ENCODE assay signal across 17 cellular contexts in the genomic region with DNA sequence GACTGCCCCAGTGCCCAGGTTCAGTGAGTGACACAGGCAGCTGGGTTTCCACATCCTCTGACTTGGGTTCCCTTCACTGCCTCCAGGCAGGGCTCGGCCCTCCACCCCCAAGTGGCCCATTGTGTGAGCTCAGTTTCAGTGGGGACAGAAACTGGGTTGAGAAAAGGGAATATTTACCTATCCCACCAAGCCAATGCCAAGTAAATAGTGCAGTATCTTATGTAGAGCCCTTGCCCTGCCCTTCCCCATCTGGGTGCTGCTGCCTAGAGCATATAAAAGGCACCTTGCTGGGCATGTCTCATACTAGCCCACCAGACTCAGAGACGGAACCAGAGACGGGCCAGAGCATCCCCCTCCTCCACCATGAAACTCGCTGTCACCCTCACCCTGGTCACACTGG. TPM values are rescaled to one million over a fixed set of nuclear protein-coding genes. Genes with fewer than 3 reads are reported as not detected.
DNase-seq lines count a peak whose midpoint lies in the region; ATAC-seq and TF ChIP-seq lines count a peak whose summit lies in the region.
"Had no signal": no experiment of that assay in that cellular context is flagged by ENCODE, and none has a peak within 500 bp of the region (broad histone marks: within the 10 kb centered on the region; RNA-seq: fewer than 3 reads in every experiment).

A gene with protein sequence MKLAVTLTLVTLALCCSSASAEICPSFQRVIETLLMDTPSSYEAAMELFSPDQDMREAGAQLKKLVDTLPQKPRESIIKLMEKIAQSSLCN (plus strand): TSS at position 301 of the 400 bp plus-strand sequence. CDS start 63 bp downstream, at position 364.

- H3K27me3 ChIP-seq in CD8-positive, alpha-beta memory T cell (ENCODE audit: insufficient read depth, low read length, poor library complexity, severe bottlenecking): no peaks in the 10 kb centered on the region
- no peaks in the 10 kb centered on the region for H3K27me3 ChIP-seq in adipocyte (replicated peaks; ENCODE audit: control insufficient read depth, insufficient read depth, low read length)
- H3K27me3 ChIP-seq in lower lobe of right lung (ENCODE audit: low read depth): no peaks in the 10 kb centered on the region

- CTCF ChIA-PET in CD8-positive, alpha-beta memory T cell (lab: Charles Lee): interaction anchor here (1.1 to 1.4 kb wide), 3 partner anchors 16 to 487 kb away, joined by 3 to 4 read pairs (median 3); a partner anchor contains a TSS

- H3K27me3 Mint-ChIP-seq in CD8-positive, alpha-beta memory T cell: no peaks in the 10 kb centered on the region
- peaks cover 6% of the 10 kb centered on the region for H3K27me3 Mint-ChIP-seq in stimulated activated naive CD8-positive, alpha-beta T cell treated with anti-CD3 and anti-CD28 coated beads, Interleukin-15, amount 100 ng/mL, for 72 hours
- peaks cover 0 to 3% of the 10 kb centered on the region in 2 donors for H3K27me3 Mint-ChIP-seq in natural killer cell (ENCODE audit: low read depth in 2 of 2)

- POLR2A ChIA-PET in CD8-positive, alpha-beta memory T cell (lab: Charles Lee): no interaction called here

- peak within 1 kb of the TSS; percentile 17 for H3K9ac ChIP-seq in adipocyte (ENCODE audit: low read length)
- H3K9ac ChIP-seq: parathyroid adenoma had no signal

- no peaks in the 10 kb centered on the region for H3K4me1 ChIP-seq in CD8-positive, alpha-beta memory T cell (ENCODE audit: insufficient read depth, low read length)
- H3K4me1 ChIP-seq in adipocyte (ENCODE audit: control insufficient read depth, insufficient read depth, low read length): peaks cover 11% of the 10 kb centered on the region
- H3K4me1 ChIP-seq in lower lobe of right lung: no peaks in the 10 kb centered on the region
- H3K4me1 ChIP-seq: parathyroid adenoma had no signal

- H3K4me3 ChIP-seq in CD8-positive, alpha-beta memory T cell (ENCODE audit: low read length): no peak within 1 kb of the TSS
- H3K4me3 ChIP-seq in adipocyte (ENCODE audit: low read length) (peak within 1 kb of the TSS; percentile 10), lower lobe of right lung (no peak within 1 kb of the TSS)
- H3K4me3 ChIP-seq: mucosa of descending colon had no signal

- no peak within 1 kb of the TSS for H3K4me3 Mint-ChIP-seq in CD8-positive, alpha-beta memory T cell
- no peak within 1 kb of the TSS for H3K4me3 Mint-ChIP-seq in stimulated activated naive CD8-positive, alpha-beta T cell treated with anti-CD3 and anti-CD28 coated beads, Interleukin-15, amount 100 ng/mL, for 72 hours
- no peak within 1 kb of the TSS for H3K4me3 Mint-ChIP-seq in natural killer cell
- H3K4me3 Mint-ChIP-seq: H9; stimulated activated naive B cell treated with anti-CD40 and anti-IgM and Interleukin-4, amounts not matched to agents 10 μg/mL and 1 μg/mL and 100 μg/mL, for 72 hours; WTC11 had no signal

- H3K27ac Mint-ChIP-seq in CD8-positive, alpha-beta memory T cell: peak within 1 kb of the TSS in 1 of 8 donors; percentile 72
- peak within 1 kb of the TSS; percentile 9 to 91 for H3K27ac Mint-ChIP-seq in stimulated activated naive CD8-positive, alpha-beta T cell treated with anti-CD3 and anti-CD28 coated beads, Interleukin-15, amount 100 ng/mL, for 72 hours
- H3K27ac Mint-ChIP-seq in natural killer cell: no peak within 1 kb of the TSS
- H3K27ac Mint-ChIP-seq: activated T-helper 2 cell treated with anti-CD3 and anti-CD28 coated beads, Interferon-gamma antibody, Interleukin-2, Interleukin-4, amounts not matched to agents 10 μg/mL and 5 μg/mL and 100 μg/mL, durations not matched to agents 14 hours and 24 hours and 36 hours; stimulated activated naive B cell treated with anti-CD40 and anti-IgM and Interleukin-4, amounts not matched to agents 10 μg/mL and 1 μg/mL and 100 μg/mL, for 72 hours; WTC11 had no signal

- no peaks in the 10 kb centered on the region for H3K36me3 ChIP-seq in CD8-positive, alpha-beta memory T cell (ENCODE audit: insufficient read depth, low read length)
- H3K36me3 ChIP-seq in adipocyte (ENCODE audit: control insufficient read depth, insufficient read depth, low read length, severe bottlenecking): no peaks in the 10 kb centered on the region
- no peaks in the 10 kb centered on the region for H3K36me3 ChIP-seq in lower lobe of right lung

- peak within 1 kb of the TSS; percentile 4 for H3K27ac ChIP-seq in CD8-positive, alpha-beta memory T cell (ENCODE audit: low read depth, low read length)
- peak within 1 kb of the TSS; percentile 44 for H3K27ac ChIP-seq in lower lobe of right lung
- H3K27ac ChIP-seq: parathyroid adenoma had no signal

- no peaks in the 10 kb centered on the region for H3K36me3 Mint-ChIP-seq in CD8-positive, alpha-beta memory T cell
- H3K36me3 Mint-ChIP-seq in natural killer cell: no peaks in the 10 kb centered on the region
- H3K36me3 Mint-ChIP-seq: stimulated activated naive B cell treated with anti-CD40 and anti-IgM and Interleukin-4, amounts not matched to agents 10 μg/mL and 1 μg/mL and 100 μg/mL, for 72 hours; WTC11 had no signal

- TF ChIP-seq CTCF in lower lobe of right lung (IDR thresholded peaks at IDR 0.05) (no peak), natural killer cell (IDR thresholded peaks at IDR 0.05) (no peak)

- DNase-seq in CD8-positive, alpha-beta memory T cell: no peak
- DNase-seq in adipocyte (ENCODE audit: low read depth) (no peak), lower lobe of right lung (no peak), GDM1 (lab: John Stamatoyannopoulos, UW) (no peak), DMS114 treated with DMSO at 0.1 percent for 48 hours (lab: John Stamatoyannopoulos, UW; ENCODE audit: unreplicated experiment) (no peak), natural killer cell (no peak)
- no peak for DNase-seq in stimulated activated naive CD8-positive, alpha-beta T cell treated with anti-CD3 and anti-CD28 coated beads, Interleukin-15, amount 100 ng/mL, for 72 hours
- DNase-seq: H9; NCI-H1436; RPMI8226; stimulated activated naive B cell treated with anti-CD40 and anti-IgM and Interleukin-4, amounts not matched to agents 10 μg/mL and 1 μg/mL and 100 μg/mL, for 72 hours; T-helper 1 cell had no signal

- no peaks in the 10 kb centered on the region for H3K4me1 Mint-ChIP-seq in CD8-positive, alpha-beta memory T cell
- no peaks in the 10 kb centered on the region for H3K4me1 Mint-ChIP-seq in stimulated activated naive CD8-positive, alpha-beta T cell treated with anti-CD3 and anti-CD28 coated beads, Interleukin-15, amount 100 ng/mL, for 72 hours
- H3K4me1 Mint-ChIP-seq in natural killer cell: no peaks in the 10 kb centered on the region
- H3K4me1 Mint-ChIP-seq: WTC11 had no signal

- no peaks in the 10 kb centered on the region for H3K9me3 ChIP-seq in CD8-positive, alpha-beta memory T cell (ENCODE audit: low read length)
- H3K9me3 ChIP-seq in adipocyte (ENCODE audit: control insufficient read depth, low read length): no peaks in the 10 kb centered on the region
- no peaks in the 10 kb centered on the region for H3K9me3 ChIP-seq in lower lobe of right lung
- H3K9me3 ChIP-seq: mucosa of descending colon had no signal

- no peaks in the 10 kb centered on the region for H3K9me3 Mint-ChIP-seq in CD8-positive, alpha-beta memory T cell
- no peaks in the 10 kb centered on the region for H3K9me3 Mint-ChIP-seq in stimulated activated naive CD8-positive, alpha-beta T cell treated with anti-CD3 and anti-CD28 coated beads, Interleukin-15, amount 100 ng/mL, for 72 hours
- no peaks in the 10 kb centered on the region for H3K9me3 Mint-ChIP-seq in natural killer cell
- H3K9me3 Mint-ChIP-seq: activated T-helper 2 cell treated with anti-CD3 and anti-CD28 coated beads, Interferon-gamma antibody, Interleukin-2, Interleukin-4, amounts not matched to agents 10 μg/mL and 5 μg/mL and 100 μg/mL, durations not matched to agents 14 hours and 24 hours and 36 hours; H9; stimulated activated naive B cell treated with anti-CD40 and anti-IgM and Interleukin-4, amounts not matched to agents 10 μg/mL and 1 μg/mL and 100 μg/mL, for 72 hours; WTC11 had no signal

- ATAC-seq in lower lobe of right lung (no peak), GM18502 (IDR thresholded peaks at IDR 0.05; ENCODE audit: poor library complexity, unreplicated experiment) (no peak), natural killer cell (no peak)
- ATAC-seq in stimulated activated naive CD8-positive, alpha-beta T cell treated with anti-CD3 and anti-CD28 coated beads, Interleukin-15, amount 100 ng/mL, for 72 hours: no peak
- ATAC-seq: stimulated activated naive B cell treated with anti-CD40 and anti-IgM and Interleukin-4, amounts not matched to agents 10 μg/mL and 1 μg/mL and 100 μg/mL, for 72 hours; WTC11 had no signal

- intact Hi-C loops in lower lobe of right lung (cut with DNase I): no loop called here
- intact Hi-C loops in natural killer cell (cut with micrococcal nuclease): no loop called here

RNA-seq across cellular contexts. Expression of the gene that starts here (rescaled TPM):
- total RNA-seq in CD8-positive, alpha-beta memory T cell: not detected
- not detected for polyA plus RNA-seq in CD8-positive, alpha-beta memory T cell
- total RNA-seq in lower lobe of right lung (3,364 TPM), natural killer cell (not detected)
- total RNA-seq: activated T-helper 2 cell treated with anti-CD3 and anti-CD28 coated beads, Interferon-gamma antibody, Interleukin-2, Interleukin-4, amounts not matched to agents 10 μg/mL and 5 μg/mL and 100 μg/mL, durations not matched to agents 14 hours and 24 hours and 36 hours; H9; mucosa of descending colon had no signal

Comparison
In these comparisons a context has a peak if more than half of its experiments do, and no peak if none do; other contexts are left out.
1. RNA of the gene that starts here (total RNA-seq): 3,364 TPM in lower lobe of right lung (single experiment); not detected in CD8-positive, alpha-beta memory T cell and not detected in natural killer cell; every median in the first group is over 1,000 times any median in the second.
2. H3K27ac Mint-ChIP-seq: peak in stimulated activated naive CD8-positive, alpha-beta T cell treated with anti-CD3 and anti-CD28 coated beads, Interleukin-15, amount 100 ng/mL, for 72 hours (2 of 2); none in natural killer cell (0 of 2).